22 cellular contexts compared by ENCODE assay signal in the genomic region with DNA sequence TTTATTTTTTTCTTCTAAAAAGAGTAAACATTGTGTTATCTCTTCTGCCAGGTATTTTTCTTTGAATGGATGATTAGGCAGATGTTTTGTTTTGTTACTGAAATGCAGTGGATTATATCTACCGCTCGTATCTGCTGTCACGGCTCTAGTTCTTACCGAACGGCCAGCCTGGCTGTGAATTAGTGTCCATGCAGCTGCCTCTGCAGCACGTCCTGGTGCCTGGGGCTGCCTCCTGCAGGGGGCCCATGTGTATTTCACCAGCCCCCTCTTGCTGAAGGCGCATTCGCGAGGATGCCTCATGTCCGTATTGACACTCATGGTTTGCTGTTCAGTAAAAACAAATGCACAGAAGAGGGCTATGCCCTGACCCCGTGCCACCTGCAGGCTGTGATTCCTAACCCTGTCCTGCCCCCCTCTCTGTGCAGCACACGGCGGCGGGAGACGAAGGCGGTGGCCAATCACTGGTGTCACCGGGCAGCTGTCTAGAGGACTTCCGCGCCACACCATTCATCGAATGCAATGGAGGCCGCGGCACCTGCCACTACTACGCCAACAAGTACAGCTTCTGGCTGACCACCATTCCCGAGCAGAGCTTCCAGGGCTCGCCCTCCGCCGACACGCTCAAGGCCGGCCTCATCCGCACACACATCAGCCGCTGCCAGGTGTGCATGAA.
"Had no signal": no experiment of that assay in that cellular context is flagged by ENCODE, and none has a peak within 500 bp of the region (broad histone marks: within the 10 kb centered on the region; RNA-seq: fewer than 3 reads in every experiment).

No MANE protein-coding gene starts in this region.

- H3K4me3 Mint-ChIP-seq: activated CD4-positive, alpha-beta T cell treated with anti-CD3 and anti-CD28 coated beads, Interleukin-2, amount 10 ng/mL, durations not matched to agents 7 days and 5 days; activated CD8-positive, alpha-beta T cell treated with anti-CD3 and anti-CD28 coated beads, Interleukin-2, amount 10 ng/mL, durations not matched to agents 7 days and 5 days; activated naive CD4-positive, alpha-beta T cell treated with anti-CD3 and anti-CD28 coated beads for 36 hours; activated T-cell treated with anti-CD3 and anti-CD28 coated beads, Interleukin-2, amount 50 U/mL, for 24 hours; nephron progenitor cell; stimulated activated naive CD8-positive, alpha-beta T cell treated with anti-CD3 and anti-CD28 coated beads, Interleukin-15, amount 100 ng/mL, for 72 hours; T-helper 2 cell treated with Interferon-gamma antibody and Interleukin-4, amounts not matched to agents 5 μg/mL and 100 μg/mL, for 36 hours had no signal

- H3K27me3 ChIP-seq: body of pancreas, colonic mucosa, left lung, suprapubic skin, transverse colon had no signal

- DNase-seq: activated CD4-positive, alpha-beta T cell treated with anti-CD3 and anti-CD28 coated beads, Interleukin-2, amount 10 ng/mL, durations not matched to agents 7 days and 5 days; activated CD8-positive, alpha-beta T cell treated with anti-CD3 and anti-CD28 coated beads, Interleukin-2, amount 10 ng/mL, durations not matched to agents 7 days and 5 days; activated naive CD4-positive, alpha-beta T cell treated with anti-CD3 and anti-CD28 coated beads for 36 hours; activated T-cell treated with anti-CD3 and anti-CD28 coated beads, Interleukin-2, amount 50 U/mL, for 24 hours; body of pancreas; central memory CD4-positive, alpha-beta T cell; colonic mucosa; erythroblast; foreskin melanocyte; nephron progenitor cell; small intestine; stimulated activated CD4-positive, alpha-beta T cell treated with anti-CD3 and anti-CD28 coated beads, Interleukin-15, amount 100 ng/mL, for 24 hours; stimulated activated CD4-positive, alpha-beta T cell treated with anti-CD3 and anti-CD28 coated beads, Interleukin-4, amount 100 ng/mL, for 1 hour; stimulated activated naive CD8-positive, alpha-beta T cell treated with anti-CD3 and anti-CD28 coated beads, Interleukin-15, amount 100 ng/mL, for 72 hours; transverse colon had no signal

- H3K9me3 Mint-ChIP-seq: activated CD4-positive, alpha-beta T cell treated with anti-CD3 and anti-CD28 coated beads, Interleukin-2, amount 10 ng/mL, durations not matched to agents 7 days and 5 days; activated T-cell treated with anti-CD3 and anti-CD28 coated beads, Interleukin-2, amount 50 U/mL, for 24 hours; activated T-helper 2 cell treated with anti-CD3 and anti-CD28 coated beads, Interferon-gamma antibody, Interleukin-2, Interleukin-4, amounts not matched to agents 10 μg/mL and 5 μg/mL and 100 μg/mL, durations not matched to agents 14 hours and 24 hours and 36 hours; nephron progenitor cell; stimulated activated naive CD8-positive, alpha-beta T cell treated with anti-CD3 and anti-CD28 coated beads, Interleukin-15, amount 100 ng/mL, for 72 hours; T-helper 2 cell treated with Interferon-gamma antibody and Interleukin-4, amounts not matched to agents 5 μg/mL and 100 μg/mL, for 36 hours had no signal

- H3K27me3 Mint-ChIP-seq: activated T-cell treated with anti-CD3 and anti-CD28 coated beads, Interleukin-2, amount 50 U/mL, for 24 hours had no signal

- FAIRE-seq: endometrium, keratinocyte, small intestine had no signal

- H3K4me3 ChIP-seq: body of pancreas, colonic mucosa, left lung, prostate gland, suprapubic skin, transverse colon had no signal

- H3K36me3 ChIP-seq: colonic mucosa, prostate gland had no signal

- H3K27ac Mint-ChIP-seq: activated CD4-positive, alpha-beta T cell treated with anti-CD3 and anti-CD28 coated beads, Interleukin-2, amount 10 ng/mL, durations not matched to agents 7 days and 5 days; activated CD8-positive, alpha-beta T cell treated with anti-CD3 and anti-CD28 coated beads, Interleukin-2, amount 10 ng/mL, durations not matched to agents 7 days and 5 days; activated naive CD4-positive, alpha-beta T cell treated with anti-CD3 and anti-CD28 coated beads for 36 hours; activated T-cell treated with anti-CD3 and anti-CD28 coated beads, Interleukin-2, amount 50 U/mL, for 24 hours; activated T-helper 2 cell treated with anti-CD3 and anti-CD28 coated beads, Interferon-gamma antibody, Interleukin-2, Interleukin-4, amounts not matched to agents 10 μg/mL and 5 μg/mL and 100 μg/mL, durations not matched to agents 14 hours and 24 hours and 36 hours; stimulated activated naive CD8-positive, alpha-beta T cell treated with anti-CD3 and anti-CD28 coated beads, Interleukin-15, amount 100 ng/mL, for 72 hours; T-helper 2 cell treated with Interferon-gamma antibody and Interleukin-4, amounts not matched to agents 5 μg/mL and 100 μg/mL, for 36 hours had no signal

- H3K27ac ChIP-seq: body of pancreas, colonic mucosa, left lung, prostate gland, suprapubic skin, transverse colon had no signal
